ENCODE assay signal across 21 cellular contexts in the genomic region with DNA sequence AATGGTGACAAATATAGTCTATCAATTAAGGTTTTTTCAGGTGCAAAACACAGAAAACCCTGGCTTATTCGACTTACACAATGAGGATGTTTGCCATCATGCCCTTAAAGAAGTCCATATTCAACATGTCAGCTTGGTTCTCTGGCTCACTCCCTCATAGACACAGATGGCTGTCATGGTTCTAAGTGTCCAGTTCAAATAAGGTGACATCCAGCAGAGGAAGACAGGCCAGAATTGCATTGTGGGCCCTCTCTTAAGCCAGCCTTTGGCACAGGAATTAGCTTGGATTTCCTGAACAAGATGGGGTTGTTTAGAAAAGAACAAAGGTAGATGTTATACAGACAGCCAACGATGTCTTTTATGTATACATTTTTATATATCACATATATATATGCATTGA. TPM values are rescaled to one million over a fixed set of nuclear protein-coding genes. Genes with fewer than 3 reads are reported as not detected.
DNase-seq lines count a peak whose midpoint lies in the region; ATAC-seq, FAIRE-seq and TF ChIP-seq lines count a peak whose summit lies in the region.
"Had no signal": no experiment of that assay in that cellular context is flagged by ENCODE, and none has a peak within 500 bp of the region (broad histone marks: within the 10 kb centered on the region; RNA-seq: fewer than 3 reads in every experiment).

No MANE protein-coding gene starts in this region.

- no peak for TF ChIP-seq POLR2A in GM12892 (IDR thresholded peaks at IDR 0.05; ENCODE audit: low read depth, low read length)
- no peak for TF ChIP-seq POLR2A in upper lobe of left lung (IDR thresholded peaks at IDR 0.05)

- no peaks in the 10 kb centered on the region for H3K9me3 ChIP-seq in colonic mucosa
- no peaks in the 10 kb centered on the region for H3K9me3 ChIP-seq in upper lobe of left lung
- H3K9me3 ChIP-seq: Caco-2 had no signal

- ATAC-seq in Right ventricle myocardium inferior (peak; percentile 56), left ventricle myocardium superior (peak; percentile 61), upper lobe of left lung (ENCODE audit: low FRiP score in 2 of 2) (no peak)
- ATAC-seq: GM12878, HepG2 had no signal

- H3K4me1 ChIP-seq in colonic mucosa (no peaks in the 10 kb centered on the region), upper lobe of left lung (peaks cover 0 to 8% (median 6%) of the 10 kb centered on the region in 4 donors)

- no peaks in the 10 kb centered on the region for H3K36me3 ChIP-seq in colonic mucosa
- H3K36me3 ChIP-seq in upper lobe of left lung = no peaks in the 10 kb centered on the region

- H3K4me3 Mint-ChIP-seq in activated naive CD8-positive, alpha-beta T cell treated with anti-CD3 and anti-CD28 coated beads for 36 hours = no peak overlapping the region
- H3K4me3 Mint-ChIP-seq: H9 had no signal

- no peak for DNase-seq in Right ventricle myocardium inferior (ENCODE audit: missing footprints)
- DNase-seq in cardiac septum (ENCODE audit: low spot score) = no peak
- DNase-seq in GM12892 (ENCODE audit: insufficient read length) = no peak
- DNase-seq in cerebellar cortex (ENCODE audit: low spot score) = peak; percentile 94
- no peak for DNase-seq in left ventricle myocardium superior
- DNase-seq in colonic mucosa = no peak
- no peak for DNase-seq in upper lobe of left lung
- DNase-seq in activated naive CD8-positive, alpha-beta T cell treated with anti-CD3 and anti-CD28 coated beads for 36 hours = no peak
- DNase-seq: ACHN; Caco-2; CD4-positive, alpha-beta T cell; DMS79 treated with DMSO at 0.1 percent for 48 hours; H9 had no signal

- no peak overlapping the region for H3K27ac Mint-ChIP-seq in activated naive CD8-positive, alpha-beta T cell treated with anti-CD3 and anti-CD28 coated beads for 36 hours
- H3K27ac Mint-ChIP-seq: CD4-positive, alpha-beta T cell had no signal

- H3K4me1 Mint-ChIP-seq in activated naive CD8-positive, alpha-beta T cell treated with anti-CD3 and anti-CD28 coated beads for 36 hours = peaks cover 3% of the 10 kb centered on the region

- H3K36me3 Mint-ChIP-seq in activated naive CD8-positive, alpha-beta T cell treated with anti-CD3 and anti-CD28 coated beads for 36 hours = no peaks in the 10 kb centered on the region

- peak; percentile 46 for FAIRE-seq in GM12892 (lab: Jason Lieb, UNC)
- FAIRE-seq: A204.1, D721Med, GM12878, GM19239, H1, HepG2 had no signal

- TF ChIP-seq CTCF in colonic mucosa (IDR thresholded peaks at IDR 0.05) (no peak), upper lobe of left lung (IDR thresholded peaks at IDR 0.05) (no peak)

- H3K4me3 ChIP-seq in colonic mucosa = no peak overlapping the region
- H3K4me3 ChIP-seq in upper lobe of left lung = no peak overlapping the region
- H3K4me3 ChIP-seq: GM12878 had no signal

- H3K27ac ChIP-seq in colonic mucosa (no peak overlapping the region), upper lobe of left lung (no peak overlapping the region)
- H3K27ac ChIP-seq: C4-2B had no signal

- intact Hi-C loops in Right ventricle myocardium inferior (cut with DNase I) = no loop called here
- intact Hi-C loops in cardiac septum (cut with DNase I) = no loop called here
- intact Hi-C loops in left ventricle myocardium superior (cut with micrococcal nuclease) = no loop called here
- intact Hi-C loops in colonic mucosa (cut with DNase I) = no loop called here

- no peaks in the 10 kb centered on the region for H3K27me3 Mint-ChIP-seq in activated naive CD8-positive, alpha-beta T cell treated with anti-CD3 and anti-CD28 coated beads for 36 hours
- H3K27me3 Mint-ChIP-seq: CD4-positive, alpha-beta T cell; IgD-negative memory B cell had no signal

- TF ChIP-seq EP300 in upper lobe of left lung (IDR thresholded peaks at IDR 0.05) = no peak

- WGBS in upper lobe of left lung, 2 donors = 64 to 68% methylated on average over 2 of the region's 2 CpGs

- no peaks in the 10 kb centered on the region for H3K9me3 Mint-ChIP-seq in activated naive CD8-positive, alpha-beta T cell treated with anti-CD3 and anti-CD28 coated beads for 36 hours
- H3K9me3 Mint-ChIP-seq: CD4-positive, alpha-beta T cell; H9; IgD-negative memory B cell had no signal

- H3K27me3 ChIP-seq in colonic mucosa (no peaks in the 10 kb centered on the region), upper lobe of left lung (no peaks in the 10 kb centered on the region)

- H3K9ac ChIP-seq in colonic mucosa (ENCODE audit: low read depth in 2 of 2, low read length in 2 of 2) = no peak overlapping the region

RNA-seq across cellular contexts. Expression of gene SLC1A4, which starts 18.7 kb away (rescaled TPM):
- total RNA-seq in Right ventricle myocardium inferior (6.5 TPM), cardiac septum (22.2 TPM), left ventricle myocardium superior (6.2 TPM), colonic mucosa (10 to 100 TPM; 13.7 to 32.4 TPM), upper lobe of left lung (10 to 100 TPM in 3 of 6 donors, 1 to 10 TPM in 3; 5.2 to 15.2 (median 9.7) TPM)
- polyA plus RNA-seq in GM12892 (2012; ENCODE audit: missing spikeins) = 17.6 TPM
- 10 to 100 TPM; 17.6 to 18.9 TPM for total RNA-seq in activated naive CD8-positive, alpha-beta T cell treated with anti-CD3 and anti-CD28 coated beads for 36 hours

Comparison
In these comparisons a context has a peak if more than half of its experiments do, and no peak if none do; other contexts are left out.
1. ATAC-seq: peak in Right ventricle myocardium inferior (single experiment) and left ventricle myocardium superior (single experiment); none in upper lobe of left lung (0 of 2).